Comparison of ENCODE assay signal across 10 cellular contexts in the genomic region with DNA sequence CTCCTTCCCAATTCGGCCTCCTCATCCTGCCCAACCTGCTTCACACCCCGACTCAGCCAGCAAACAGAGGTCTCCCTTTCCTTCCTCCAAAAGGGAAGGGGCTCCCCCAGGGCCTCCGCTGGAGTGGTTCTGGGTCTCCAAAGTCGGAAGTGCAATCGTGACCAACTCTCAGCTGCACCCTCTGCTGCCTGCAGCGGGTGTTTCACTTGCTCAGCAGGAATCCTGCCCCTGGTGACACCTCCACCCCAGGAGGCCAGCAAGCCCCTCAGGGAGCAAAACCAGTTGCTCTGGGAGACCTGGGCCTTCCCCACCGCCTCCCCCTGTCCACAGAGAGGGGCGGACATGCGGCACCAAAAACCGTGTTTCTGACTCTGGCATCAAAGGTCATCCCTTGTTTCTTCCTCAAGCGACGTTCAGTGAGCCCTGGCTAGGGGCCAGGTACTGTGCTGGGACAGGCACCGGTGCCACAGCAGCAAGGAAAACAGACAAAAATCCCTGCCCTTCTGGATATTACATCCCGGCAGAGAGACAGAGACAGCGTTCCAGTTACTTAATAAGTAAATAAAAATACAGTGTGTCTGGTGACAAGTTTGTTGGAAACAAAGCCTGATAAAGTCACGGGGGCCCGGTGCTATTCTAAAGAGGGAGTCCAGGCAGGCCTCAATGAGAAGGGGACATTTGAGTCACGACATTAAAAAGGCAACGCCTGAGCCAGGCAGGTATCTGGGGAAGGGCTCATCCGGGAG.
A peak's percentile ranks its signal among the peaks of the same experiment; 100 is the strongest.
DNase-seq lines count a peak whose midpoint lies in the region; ATAC-seq and TF ChIP-seq lines count a peak whose summit lies in the region.
"Had no signal": no experiment of that assay in that cellular context is flagged by ENCODE, and none has a peak within 500 bp of the region (broad histone marks: within the 10 kb centered on the region; RNA-seq: fewer than 3 reads in every experiment).

No MANE protein-coding gene starts in this region.

- DNase-seq in SIG-M5 treated with dmso at 0.1 percent for 504 hours (lab: John Stamatoyannopoulos, UW; ENCODE audit: unreplicated experiment) (peak; percentile 35), SIG-M5 (lab: John Stamatoyannopoulos, UW) (no peak), RKO (ENCODE audit: low spot score) (peak; percentile 12), foreskin keratinocyte (no peak), AG08395 (ENCODE audit: low spot score) (no peak), NCI-H526 treated with DMSO at 0.1 percent for 48 hours (lab: John Stamatoyannopoulos, UW) (no peak)
- DNase-seq: occipital lobe had no signal

- no peaks in the 10 kb centered on the region for H3K27me3 ChIP-seq in foreskin keratinocyte

- H3K27ac ChIP-seq in foreskin keratinocyte, result no peak overlapping the region
- H3K27ac ChIP-seq: epithelial cell of prostate had no signal

- H3K4me1 ChIP-seq in foreskin keratinocyte, result peaks cover 11% of the 10 kb centered on the region

- ATAC-seq in foreskin keratinocyte, result peak; percentile 46
- ATAC-seq in GM21423 (IDR thresholded peaks at IDR 0.05; ENCODE audit: unreplicated experiment), result no peak
- ATAC-seq in HG03354 (IDR thresholded peaks at IDR 0.05; ENCODE audit: poor library complexity, severe bottlenecking, unreplicated experiment), result no peak

- peak; percentile 56 for TF ChIP-seq CTCF in foreskin keratinocyte (conservative IDR thresholded peaks at IDR 0.05)

Comparison
In these comparisons a context has a peak if more than half of its experiments do, and no peak if none do; other contexts are left out.
1. DNase-seq: peak in SIG-M5 treated with dmso at 0.1 percent for 504 hours (single experiment) and RKO (single experiment); none in SIG-M5 (single experiment), foreskin keratinocyte (0 of 2), AG08395 (single experiment) and NCI-H526 treated with DMSO at 0.1 percent for 48 hours (single experiment).